ENCODE assay signal across 8 cellular contexts in genomic region chr7:35186751-35187150, GRCh38.
DNase-seq lines count a peak whose midpoint lies in the region; ATAC-seq and TF ChIP-seq lines count a peak whose summit lies in the region.
"Not testable (repeated sequence)": the region's sequence is repeated elsewhere in the genome, so short reads cannot be mapped to it uniquely, and the experiment has no call there.

No MANE protein-coding gene starts in this region.

- not testable (repeated sequence) for H3K36me3 ChIP-seq in BJ (ENCODE audit: control insufficient read depth, insufficient read depth, low read length); PC-9 (ENCODE audit: low read depth)

- CTCF ChIA-PET in BJ (lab: Yijun Ruan, JAX): interaction anchor here (1.3 kb wide), 1 partner anchor 333 kb away, joined by 5 read pairs; no protein-coding TSS in a partner anchor
- CTCF ChIA-PET in PC-9 (lab: Charles Lee): interaction anchor here (0.9 kb wide), 1 partner anchor 334 kb away, joined by 3 read pairs; no protein-coding TSS in a partner anchor

- H4K20me1 ChIP-seq in PC-9 (ENCODE audit: insufficient read depth): not testable (repeated sequence)

- not testable (repeated sequence) for TF ChIP-seq CTCF in BJ (IDR thresholded peaks at IDR 0.05; ENCODE audit: insufficient read depth, low read depth, low read length); PC-9 (conservative IDR thresholded peaks at IDR 0.05); nephron (IDR thresholded peaks at IDR 0.05; ENCODE audit: unreplicated experiment in 3 of 3)

- not testable (repeated sequence) for H3K9me3 ChIP-seq in PC-9 (ENCODE audit: insufficient read depth, low read depth)

- not testable (repeated sequence) for H3K4me1 ChIP-seq in PC-9 (replicated peaks; ENCODE audit: insufficient read depth)

- H3K4me1 Mint-ChIP-seq in activated T-helper 1 cell treated with anti-CD3 and anti-CD28 coated beads, Interleukin-12 subunit alpha, Interleukin-12 subunit beta, Interleukin-2, Interleukin-4 antibody, amounts not matched to agents 30 ng/mL and 10 ng/mL and 1 ng/mL, durations not matched to agents 14 hours and 24 hours and 36 hours (ENCODE audit: low read depth); effector memory CD8-positive, alpha-beta T cell (ENCODE audit: low read depth in 2 of 2); nephron; stimulated activated naive CD8-positive, alpha-beta T cell treated with anti-CD3 and anti-CD28 coated beads, Interleukin-15, Interleukin-2, amounts not matched to agents 100 ng/mL and 50 ng/mL, for 24 hours (ENCODE audit: low read depth): not testable (repeated sequence)

- not testable (repeated sequence) for H3K9me2 ChIP-seq in PC-9 (ENCODE audit: insufficient read depth)

- H3K27ac Mint-ChIP-seq in activated T-helper 1 cell treated with anti-CD3 and anti-CD28 coated beads, Interleukin-12 subunit alpha, Interleukin-12 subunit beta, Interleukin-2, Interleukin-4 antibody, amounts not matched to agents 30 ng/mL and 10 ng/mL and 1 ng/mL, durations not matched to agents 14 hours and 24 hours and 36 hours; effector memory CD8-positive, alpha-beta T cell; nephron; stimulated activated naive CD8-positive, alpha-beta T cell treated with anti-CD3 and anti-CD28 coated beads, Interleukin-15, Interleukin-2, amounts not matched to agents 100 ng/mL and 50 ng/mL, for 24 hours: not testable (repeated sequence)

- not testable (repeated sequence) for H3K27me3 ChIP-seq in BJ (ENCODE audit: control insufficient read depth, insufficient read depth, low read length); PC-9 (ENCODE audit: insufficient read depth, low read depth)

- intact Hi-C loops in PC-9 (cut with micrococcal nuclease; ENCODE audit: unreplicated experiment): loop anchor here (2.0 to 5.0 kb wide), 2 partner anchors 114 to 336 kb away; no protein-coding TSS in a partner anchor
- intact Hi-C loops in activated T-helper 1 cell treated with anti-CD3 and anti-CD28 coated beads, Interleukin-12 subunit alpha, Interleukin-12 subunit beta, Interleukin-2, Interleukin-4 antibody, amounts not matched to agents 30 ng/mL and 10 ng/mL and 1 ng/mL, durations not matched to agents 14 hours and 24 hours and 36 hours (cut with micrococcal nuclease): loop anchor here (2.0 to 5.0 kb wide), 2 partner anchors 72 to 351 kb away; no protein-coding TSS in a partner anchor

- not testable (repeated sequence) for DNase-seq in BJ (ENCODE audit: low read depth); activated T-helper 1 cell treated with anti-CD3 and anti-CD28 coated beads, Interleukin-12 subunit alpha, Interleukin-12 subunit beta, Interleukin-2, Interleukin-4 antibody, amounts not matched to agents 30 ng/mL and 10 ng/mL and 1 ng/mL, durations not matched to agents 14 hours and 24 hours and 36 hours (ENCODE audit: low spot score); effector memory CD8-positive, alpha-beta T cell
- DNase-seq in HK-2 (ENCODE audit: unreplicated experiment): peak; percentile 68
- peak in 1 of 2 experiments; percentile 25 for DNase-seq in PC-9

- not testable (repeated sequence) for H3K9me3 Mint-ChIP-seq in activated T-helper 1 cell treated with anti-CD3 and anti-CD28 coated beads, Interleukin-12 subunit alpha, Interleukin-12 subunit beta, Interleukin-2, Interleukin-4 antibody, amounts not matched to agents 30 ng/mL and 10 ng/mL and 1 ng/mL, durations not matched to agents 14 hours and 24 hours and 36 hours; effector memory CD8-positive, alpha-beta T cell; nephron; stimulated activated naive CD8-positive, alpha-beta T cell treated with anti-CD3 and anti-CD28 coated beads, Interleukin-15, Interleukin-2, amounts not matched to agents 100 ng/mL and 50 ng/mL, for 24 hours

- not testable (repeated sequence) for H3K27ac ChIP-seq in PC-9

- H3K4me3 ChIP-seq in BJ (ENCODE audit: low read depth, low read length) (peak overlapping the region; percentile 43), iPS-11a (ENCODE audit: low read depth, low read length) (peak overlapping the region; percentile 31)
- not testable (repeated sequence) for H3K4me3 ChIP-seq in PC-9

- not testable (repeated sequence) for H3K79me2 ChIP-seq in PC-9 (ENCODE audit: low read depth)

- H2AFZ ChIP-seq in PC-9: not testable (repeated sequence)

- H3K4me2 ChIP-seq in PC-9: peak overlapping the region; percentile 38

- POLR2A ChIA-PET in BJ (lab: Charles Lee); PC-9 (lab: Charles Lee; ENCODE audit: unreplicated experiment): not testable (repeated sequence)

- peak overlapping the region; percentile 43 for H3K4me3 Mint-ChIP-seq in activated T-helper 1 cell treated with anti-CD3 and anti-CD28 coated beads, Interleukin-12 subunit alpha, Interleukin-12 subunit beta, Interleukin-2, Interleukin-4 antibody, amounts not matched to agents 30 ng/mL and 10 ng/mL and 1 ng/mL, durations not matched to agents 14 hours and 24 hours and 36 hours
- peak overlapping the region; percentile 71 for H3K4me3 Mint-ChIP-seq in effector memory CD8-positive, alpha-beta T cell
- H3K4me3 Mint-ChIP-seq in nephron: peak overlapping the region; percentile 80 to 92 (median 81)
- H3K4me3 Mint-ChIP-seq in stimulated activated naive CD8-positive, alpha-beta T cell treated with anti-CD3 and anti-CD28 coated beads, Interleukin-15, Interleukin-2, amounts not matched to agents 100 ng/mL and 50 ng/mL, for 24 hours: peak overlapping the region; percentile 73

- H3K27me3 Mint-ChIP-seq in activated T-helper 1 cell treated with anti-CD3 and anti-CD28 coated beads, Interleukin-12 subunit alpha, Interleukin-12 subunit beta, Interleukin-2, Interleukin-4 antibody, amounts not matched to agents 30 ng/mL and 10 ng/mL and 1 ng/mL, durations not matched to agents 14 hours and 24 hours and 36 hours (ENCODE audit: insufficient read depth): peaks cover 29% of the 10 kb centered on the region
- peaks cover 29 to 33% of the 10 kb centered on the region in 2 donors for H3K27me3 Mint-ChIP-seq in effector memory CD8-positive, alpha-beta T cell
- H3K27me3 Mint-ChIP-seq in nephron (ENCODE audit: low read depth): peaks cover 59% of the 10 kb centered on the region
- H3K27me3 Mint-ChIP-seq in stimulated activated naive CD8-positive, alpha-beta T cell treated with anti-CD3 and anti-CD28 coated beads, Interleukin-15, Interleukin-2, amounts not matched to agents 100 ng/mL and 50 ng/mL, for 24 hours: peaks cover 28% of the 10 kb centered on the region

- BruUV-seq in PC-9 (replicated peaks; lab: Mats Ljungman, UMichigan): not testable (repeated sequence)

- H3K36me3 Mint-ChIP-seq in activated T-helper 1 cell treated with anti-CD3 and anti-CD28 coated beads, Interleukin-12 subunit alpha, Interleukin-12 subunit beta, Interleukin-2, Interleukin-4 antibody, amounts not matched to agents 30 ng/mL and 10 ng/mL and 1 ng/mL, durations not matched to agents 14 hours and 24 hours and 36 hours (ENCODE audit: low read depth); effector memory CD8-positive, alpha-beta T cell (ENCODE audit: insufficient read depth); nephron (ENCODE audit: low read depth); stimulated activated naive CD8-positive, alpha-beta T cell treated with anti-CD3 and anti-CD28 coated beads, Interleukin-15, Interleukin-2, amounts not matched to agents 100 ng/mL and 50 ng/mL, for 24 hours (ENCODE audit: low read depth): not testable (repeated sequence)

- not testable (repeated sequence) for ATAC-seq in effector memory CD8-positive, alpha-beta T cell (replicated peaks)

- H3F3A ChIP-seq in PC-9 (ENCODE audit: insufficient read depth, low read depth): not testable (repeated sequence)
